Comparison of ENCODE assay signal across 16 cellular contexts in genomic region chr7:18796216-18796615, GRCh38.
DNase-seq lines count a peak whose midpoint lies in the region; ATAC-seq and TF ChIP-seq lines count a peak whose summit lies in the region.
"Had no signal": no experiment of that assay in that cellular context is flagged by ENCODE, and none has a peak within 500 bp of the region (broad histone marks: within the 10 kb centered on the region; RNA-seq: fewer than 3 reads in every experiment).

No MANE protein-coding gene starts in this region.

- peak overlapping the region; percentile 94 for H3K27ac ChIP-seq in SK-N-MC
- H3K27ac ChIP-seq: BLaER1 treated with 17β-estradiol and CSF1 and Interleukin-3, amounts not matched to agents 10 nM and 100 nM; C4-2B had no signal

- peak; percentile 34 for DNase-seq in EL
- DNase-seq in SK-N-MC (ENCODE audit: low read depth, low spot score) = peak; percentile 86
- no peak for DNase-seq in SKM-1 treated with dmso at 0.1 percent for 144 hours (lab: John Stamatoyannopoulos, UW; ENCODE audit: unreplicated experiment)
- DNase-seq in GM13977 (ENCODE audit: low spot score) = no peak
- DNase-seq: 8988T; AML-193; Caco-2; Calu3; CD4-positive, alpha-beta T cell; CD8-positive, alpha-beta T cell; DMS79 treated with DMSO at 0.1 percent for 48 hours; GDM1 had no signal

- peaks cover 15% of the 10 kb centered on the region; the same call in 1 of the 2 replicates for H3K36me3 ChIP-seq in SK-N-MC (ENCODE audit: insufficient read depth, low read length)
- H3K36me3 ChIP-seq: BLaER1 treated with 17β-estradiol and CSF1 and Interleukin-3, amounts not matched to agents 10 nM and 100 nM had no signal

- in situ Hi-C loops in GM13977 (cut with MboI; ENCODE audit: low pct_unique_long_range_greater_than_20kb, low sequenced_read_pairs, unreplicated experiment) = no loop called here

- ATAC-seq in GM18867 (IDR thresholded peaks at IDR 0.05; ENCODE audit: unreplicated experiment) = no peak
- ATAC-seq: CD8-positive, alpha-beta T cell; GM12878 had no signal

- no peak for TF ChIP-seq CTCF in GM13977 (IDR thresholded peaks at IDR 0.05; ENCODE audit: extremely low read depth, insufficient read depth, missing control alignments)

- no peaks in the 10 kb centered on the region for H3K9me3 ChIP-seq in SK-N-MC (ENCODE audit: low read depth, low read length)
- H3K9me3 ChIP-seq: BLaER1 treated with 17β-estradiol and CSF1 and Interleukin-3, amounts not matched to agents 10 nM and 100 nM; Caco-2 had no signal

- H3K4me3 ChIP-seq in SK-N-MC = peak overlapping the region; percentile 41; the same call in 1 of the 2 replicates
- H3K4me3 ChIP-seq: BLaER1 treated with 17β-estradiol and CSF1 and Interleukin-3, amounts not matched to agents 10 nM and 100 nM; GM12878 had no signal

- peak overlapping the region; percentile 39 for H3K9ac ChIP-seq in SK-N-MC (ENCODE audit: insufficient read length)
- H3K9ac ChIP-seq: BLaER1 treated with 17β-estradiol and CSF1 and Interleukin-3, amounts not matched to agents 10 nM and 100 nM had no signal

Comparison
In these comparisons a context has a peak if more than half of its experiments do, and no peak if none do; other contexts are left out.
1. DNase-seq: peak in EL (single experiment) and SK-N-MC (single experiment); none in SKM-1 treated with dmso at 0.1 percent for 144 hours (single experiment) and GM13977 (single experiment).